In genomic region chr5:61132559-61132958, GRCh38 we compare ENCODE assay signal across 17 cellular contexts. TPM values are rescaled to one million over a fixed set of nuclear protein-coding genes. Genes with fewer than 3 reads are reported as not detected.
DNase-seq lines count a peak whose midpoint lies in the region; ATAC-seq and TF ChIP-seq lines count a peak whose summit lies in the region.
"Had no signal": no experiment of that assay in that cellular context is flagged by ENCODE, and none has a peak within 500 bp of the region (broad histone marks: within the 10 kb centered on the region; RNA-seq: fewer than 3 reads in every experiment).

No MANE protein-coding gene starts in this region.

- H3K27me3 Mint-ChIP-seq in effector memory CD8-positive, alpha-beta T cell, result no peaks in the 10 kb centered on the region

- no peaks in the 10 kb centered on the region for H3K9me2 ChIP-seq in HCT116 (ENCODE audit: insufficient read depth)

- H2AFZ ChIP-seq in HCT116 (ENCODE audit: low read depth, low read length, poor library complexity, severe bottlenecking), result no peak overlapping the region
- H2AFZ ChIP-seq: parathyroid adenoma had no signal

- intact Hi-C loops in A673 (cut with micrococcal nuclease; ENCODE audit: unreplicated experiment) (no loop called here), HCT116 (cut with micrococcal nuclease) (no loop called here)

- no peak overlapping the region for H3K27ac ChIP-seq in A673 (ENCODE audit: low read depth, low read length, poor library complexity, severe bottlenecking)
- H3K27ac ChIP-seq in HCT116 (ENCODE audit: low read depth, low read length), result no peak overlapping the region
- no peak overlapping the region for H3K27ac ChIP-seq in WERI-Rb-1
- H3K27ac ChIP-seq: esophagus squamous epithelium, parathyroid adenoma, tibial artery had no signal

- peak; percentile 4 for DNase-seq in A673 (ENCODE audit: low spot score)
- DNase-seq in HCT116 (ENCODE audit: low read depth, low spot score), result no peak
- DNase-seq in WERI-Rb-1, result no peak
- DNase-seq in glomerular visceral epithelial cell (ENCODE audit: extremely low spot score), result peak; percentile 9
- DNase-seq in iPS-NIHi7 (ENCODE audit: extremely low spot score), result no peak
- no peak for DNase-seq in effector memory CD8-positive, alpha-beta T cell
- DNase-seq: activated CD8-positive, alpha-beta T cell treated with anti-CD3 and anti-CD28 coated beads, Interleukin-2, amount 10 ng/mL, durations not matched to agents 7 days and 5 days; activated gamma-delta T cell; cerebellar nuclear complex; DMS 273 treated with DMSO at 0.1 percent for 48 hours; esophagus squamous epithelium; NCI-H1417 treated with DMSO at 0.1 percent for 48 hours; T-helper 9 cell; tibial artery had no signal

- no peaks in the 10 kb centered on the region for H3K36me3 ChIP-seq in A673 (ENCODE audit: insufficient read depth, low read length, poor library complexity, severe bottlenecking)
- no peaks in the 10 kb centered on the region for H3K36me3 ChIP-seq in HCT116 (ENCODE audit: control insufficient read depth in 1 of 2, insufficient read depth in 2 of 2, low read length in 2 of 2)
- H3K36me3 ChIP-seq in WERI-Rb-1, result no peaks in the 10 kb centered on the region
- H3K36me3 ChIP-seq: esophagus squamous epithelium, tibial artery had no signal

- no peaks in the 10 kb centered on the region for H3K36me3 Mint-ChIP-seq in effector memory CD8-positive, alpha-beta T cell (ENCODE audit: insufficient read depth)

- no peaks in the 10 kb centered on the region for H3K79me2 ChIP-seq in HCT116 (ENCODE audit: insufficient read depth, low read length)
- H3K79me2 ChIP-seq: parathyroid adenoma had no signal

- POLR2A ChIA-PET in A673 (lab: Charles Lee; ENCODE audit: low non-redundant PET), result no interaction called here
- POLR2A ChIA-PET in HCT116 (lab: Charles Lee), result no interaction called here

- no peak for TF ChIP-seq POLR2A in HCT116 (IDR thresholded peaks at IDR 0.05; ENCODE audit: borderline replicate concordance, extremely low read depth, insufficient read depth, insufficient read length)

- no TSS peak for BruUV-seq in A673 (replicated peaks; lab: Mats Ljungman, UMichigan)
- BruUV-seq in HCT116 (replicated peaks; lab: Mats Ljungman, UMichigan), result no TSS peak

- no peaks in the 10 kb centered on the region for H4K20me1 ChIP-seq in HCT116 (ENCODE audit: insufficient read depth)

- no peaks in the 10 kb centered on the region for H3K9me3 ChIP-seq in A673 (ENCODE audit: low read depth, low read length, poor library complexity, severe bottlenecking)
- H3K9me3 ChIP-seq in HCT116 (ENCODE audit: control insufficient read depth in 1 of 2, insufficient read depth in 1 of 2, low read depth in 1 of 2, low read length in 2 of 2), result no peaks in the 10 kb centered on the region
- H3K9me3 ChIP-seq in WERI-Rb-1 (ENCODE audit: severe bottlenecking), result no peaks in the 10 kb centered on the region
- H3K9me3 ChIP-seq: esophagus squamous epithelium, tibial artery had no signal

- CTCF ChIA-PET in A673 (lab: Charles Lee) (no interaction called here), HCT116 (lab: Charles Lee) (no interaction called here)

- no peak overlapping the region for H3K9ac ChIP-seq in HCT116 (ENCODE audit: low read length)
- H3K9ac ChIP-seq: parathyroid adenoma had no signal

- H3K4me3 ChIP-seq in A673 (ENCODE audit: low read depth, low read length, poor library complexity, severe bottlenecking) (no peak overlapping the region), HCT116 (replicated peaks in 1 of 2; ENCODE audit: low read depth in 1 of 2, low read length in 2 of 2) (no peak overlapping the region), WERI-Rb-1 (ENCODE audit: low read depth, low read length) (no peak overlapping the region)
- H3K4me3 ChIP-seq: esophagus squamous epithelium, tibial artery had no signal

- no peak overlapping the region for H3K4me3 Mint-ChIP-seq in effector memory CD8-positive, alpha-beta T cell
- H3K4me3 Mint-ChIP-seq: activated CD8-positive, alpha-beta T cell treated with anti-CD3 and anti-CD28 coated beads, Interleukin-2, amount 10 ng/mL, durations not matched to agents 7 days and 5 days had no signal

- TF ChIP-seq CTCF in A673 (conservative IDR thresholded peaks at IDR 0.05; ENCODE audit: low read depth, low read length) (0 out of 2 replicates have a peak, but pooled peaks have one; percentile 11), HCT116 (IDR thresholded peaks at IDR 0.05 in 2 of 3, conservative IDR thresholded peaks at IDR 0.05 in 1 of 3; ENCODE audit: borderline replicate concordance in 1 of 3, insufficient read depth in 1 of 3, low read depth in 2 of 3, low read length in 2 of 3) (no peak), WERI-Rb-1 (IDR thresholded peaks at IDR 0.05; ENCODE audit: low read depth, low read length) (0 out of 2 replicates have a peak, but pooled peaks have one; percentile 1)

- H3K4me2 ChIP-seq in HCT116 (ENCODE audit: low read length), result no peak overlapping the region

- ATAC-seq in HCT116 (peak; percentile 47; the same call in 1 of the 2 replicates), HG02623 (IDR thresholded peaks at IDR 0.05; ENCODE audit: unreplicated experiment) (no peak), GM21786 (IDR thresholded peaks at IDR 0.05; ENCODE audit: unreplicated experiment) (no peak)
- no peak for ATAC-seq in effector memory CD8-positive, alpha-beta T cell (replicated peaks)
- ATAC-seq: activated CD8-positive, alpha-beta T cell treated with anti-CD3 and anti-CD28 coated beads, Interleukin-2, amount 10 ng/mL, durations not matched to agents 7 days and 5 days had no signal

- no peaks in the 10 kb centered on the region for H3K4me1 Mint-ChIP-seq in effector memory CD8-positive, alpha-beta T cell (ENCODE audit: low read depth in 2 of 2)

- no peak overlapping the region for H3K27ac Mint-ChIP-seq in effector memory CD8-positive, alpha-beta T cell
- H3K27ac Mint-ChIP-seq: activated CD8-positive, alpha-beta T cell treated with anti-CD3 and anti-CD28 coated beads, Interleukin-2, amount 10 ng/mL, durations not matched to agents 7 days and 5 days had no signal

- no peaks in the 10 kb centered on the region for H3K9me3 Mint-ChIP-seq in effector memory CD8-positive, alpha-beta T cell

- H3K27me3 ChIP-seq in A673 (replicated peaks; ENCODE audit: insufficient read depth, low read depth, low read length, poor library complexity) (no peaks in the 10 kb centered on the region), HCT116 (ENCODE audit: insufficient read depth, low read length) (no peaks in the 10 kb centered on the region), WERI-Rb-1 (ENCODE audit: insufficient read depth, low read depth, severe bottlenecking) (no peaks in the 10 kb centered on the region)
- H3K27me3 ChIP-seq: esophagus squamous epithelium, tibial artery had no signal

- H3K4me1 ChIP-seq in A673 (ENCODE audit: insufficient read depth, low read length, poor library complexity, severe bottlenecking), result no peaks in the 10 kb centered on the region
- no peaks in the 10 kb centered on the region for H3K4me1 ChIP-seq in HCT116 (ENCODE audit: control insufficient read depth in 1 of 2, insufficient read depth in 2 of 2, low read length in 2 of 2)
- H3K4me1 ChIP-seq: esophagus squamous epithelium, parathyroid adenoma, tibial artery had no signal

- no peak for TF ChIP-seq RAD21 in HCT116 (IDR thresholded peaks at IDR 0.05; ENCODE audit: low read depth)

- RAD21 ChIA-PET in HCT116 (lab: Charles Lee; ENCODE audit: low non-redundant PET in 1 of 2, low total read pairs in 2 of 2, uncharacterized antibody in 2 of 2, unreplicated experiment in 2 of 2), result no interaction called here

TF ChIP-seq in HCT116, 20 proteins besides CTCF, POLR2A, EP300 and RAD21:
- TF ChIP-seq SRF (IDR thresholded peaks at IDR 0.05; ENCODE audit: low read depth), result no peak
- TF ChIP-seq ATF3 (IDR thresholded peaks at IDR 0.05), result no peak
- no peak for TF ChIP-seq ZFX (IDR thresholded peaks at IDR 0.05)
TF ChIP-seq in HCT116: peak in this region for 0.

RNA-seq across cellular contexts. Expression of gene SMIM15, which starts 29.7 kb away (rescaled TPM):
- total RNA-seq in A673 (2021), result 78.7 and 93.5 TPM in 2 replicates
- total RNA-seq in HCT116 (2021; ENCODE audit: unreplicated experiment), result 83.9 TPM
- polyA plus RNA-seq in HCT116 (2012), result 44.8 and 59.5 TPM in 2 replicates

Comparison
In these comparisons a context has a peak if more than half of its experiments do, and no peak if none do; other contexts are left out.
1. DNase-seq: peak in A673 (single experiment) and glomerular visceral epithelial cell (single experiment); none in HCT116 (single experiment), WERI-Rb-1 (single experiment), iPS-NIHi7 (single experiment) and effector memory CD8-positive, alpha-beta T cell (0 of 3).
2. CTCF ChIP-seq: peak in A673 (single experiment) and WERI-Rb-1 (single experiment); none in HCT116 (0 of 3).